In genomic region chr7:99123571-99124033, GRCh38 we compare ENCODE assay signal across 13 cellular contexts. TPM values are rescaled to one million over a fixed set of nuclear protein-coding genes. Genes with fewer than 3 reads are reported as not detected.
A peak's percentile ranks its signal among the peaks of the same experiment; 100 is the strongest.
DNase-seq lines count a peak whose midpoint lies in the region; ATAC-seq, FAIRE-seq and TF ChIP-seq lines count a peak whose summit lies in the region.
"Had no signal": no experiment of that assay in that cellular context is flagged by ENCODE, and none has a peak within 500 bp of the region (broad histone marks: within the 10 kb centered on the region; RNA-seq: fewer than 3 reads in every experiment).

No MANE protein-coding gene starts in this region.

- H3K27ac Mint-ChIP-seq in mesothelial cell of epicardium = no peak overlapping the region
- no peak overlapping the region for H3K27ac Mint-ChIP-seq in natural killer cell treated with Interleukin-12 subunit alpha and Interleukin-12 subunit beta and Interleukin-15 and Interleukin-18, amount 100 ng/mL, for 72 hours

- no peaks in the 10 kb centered on the region for H3K9me3 ChIP-seq in A549
- H3K9me3 ChIP-seq in left lung = no peaks in the 10 kb centered on the region

- WGBS in A549 (ENCODE audit: missing lambda C conversion rate) = 3% methylated on average over 1 of the region's 1 CpG

- no peaks in the 10 kb centered on the region for H3K27me3 ChIP-seq in left lung

- no peak for TF ChIP-seq RAD21 in A549 (conservative IDR thresholded peaks at IDR 0.05 in 1 of 2, IDR thresholded peaks at IDR 0.05 in 1 of 2)

- no peak overlapping the region for H3K4me3 Mint-ChIP-seq in mesothelial cell of epicardium
- H3K4me3 Mint-ChIP-seq in natural killer cell treated with Interleukin-12 subunit alpha and Interleukin-12 subunit beta and Interleukin-15 and Interleukin-18, amount 100 ng/mL, for 72 hours = no peak overlapping the region
- H3K4me3 Mint-ChIP-seq: immature natural killer cell had no signal

- CTCF ChIA-PET in A549 (lab: Yijun Ruan, JAX) = interaction anchor here (0.7 to 1.1 kb wide), 3 partner anchors 12 to 188 kb away, joined by 3 read pairs; no protein-coding TSS in a partner anchor

- peaks cover 0 to 7% of the 10 kb centered on the region in 2 donors for H3K36me3 ChIP-seq in left lung

- intact Hi-C loops in left lung (cut with DNase I) = no loop called here

- H3K9me3 Mint-ChIP-seq in mesothelial cell of epicardium = peaks cover 7% of the 10 kb centered on the region
- no peaks in the 10 kb centered on the region for H3K9me3 Mint-ChIP-seq in natural killer cell treated with Interleukin-12 subunit alpha and Interleukin-12 subunit beta and Interleukin-15 and Interleukin-18, amount 100 ng/mL, for 72 hours
- H3K9me3 Mint-ChIP-seq: immature natural killer cell had no signal

- H3K27ac ChIP-seq in A549 (peak overlapping the region; percentile 41 to 59; a peak in 4 of 6 replicates), left lung (peak overlapping the region; percentile 69 to 82)

- H3K4me2 ChIP-seq in A549 = peak overlapping the region; percentile 60

- H3K4me3 ChIP-seq in A549 = no peak overlapping the region
- H3K4me3 ChIP-seq in cardiac fibroblast (replicated peaks in 1 of 2; ENCODE audit: low read depth in 2 of 2, low read length in 2 of 2) = no peak overlapping the region
- no peak overlapping the region for H3K4me3 ChIP-seq in left lung

- ATAC-seq in A549 (peak; percentile 68 to 72; a peak in 5 of 6 replicates), left lung (peak; percentile 11), HG02588 (IDR thresholded peaks at IDR 0.05; ENCODE audit: unreplicated experiment) (no peak)
- no peak for ATAC-seq in natural killer cell treated with Interleukin-12 subunit alpha and Interleukin-12 subunit beta and Interleukin-15 and Interleukin-18, amount 100 ng/mL, for 72 hours

- H3K36me3 Mint-ChIP-seq in mesothelial cell of epicardium = peaks cover 17% of the 10 kb centered on the region
- H3K36me3 Mint-ChIP-seq in natural killer cell treated with Interleukin-12 subunit alpha and Interleukin-12 subunit beta and Interleukin-15 and Interleukin-18, amount 100 ng/mL, for 72 hours = peaks cover 11% of the 10 kb centered on the region

- TF ChIP-seq EP300 in A549 (IDR thresholded peaks at IDR 0.05) = no peak

- peaks cover 18% of the 10 kb centered on the region for H3K4me1 Mint-ChIP-seq in mesothelial cell of epicardium
- H3K4me1 Mint-ChIP-seq in natural killer cell treated with Interleukin-12 subunit alpha and Interleukin-12 subunit beta and Interleukin-15 and Interleukin-18, amount 100 ng/mL, for 72 hours (ENCODE audit: low read depth in 2 of 2) = peaks cover 32 to 41% of the 10 kb centered on the region in 2 donors

- TF ChIP-seq CTCF in A549 (IDR thresholded peaks at IDR 0.05) (no peak), cardiac fibroblast (IDR thresholded peaks at IDR 0.05; ENCODE audit: low read depth, low read length) (no peak), left lung (IDR thresholded peaks at IDR 0.05) (no peak), mesothelial cell of epicardium (IDR thresholded peaks at IDR 0.05; ENCODE audit: unreplicated experiment) (no peak)

- FAIRE-seq in A549 (lab: Jason Lieb, UNC) = no peak
- FAIRE-seq: urothelium cell line had no signal

- TF ChIP-seq POLR2A in A549 (IDR thresholded peaks at IDR 0.05; ENCODE audit: low read length) = no peak

- no peaks in the 10 kb centered on the region for H3K27me3 Mint-ChIP-seq in mesothelial cell of epicardium (ENCODE audit: low read depth)
- no peaks in the 10 kb centered on the region for H3K27me3 Mint-ChIP-seq in natural killer cell treated with Interleukin-12 subunit alpha and Interleukin-12 subunit beta and Interleukin-15 and Interleukin-18, amount 100 ng/mL, for 72 hours

- DNase-seq in A549 (ENCODE audit: low read depth in 1 of 2, low spot score in 1 of 2) (peak in 1 of 2 experiments; percentile 39), LHCN-M2 (ENCODE audit: low read depth) (peak; percentile 51), cardiac fibroblast (ENCODE audit: low read depth in 2 of 2) (peak; percentile 65 to 77), left lung (no peak), anterior cingulate cortex (lab: John Stamatoyannopoulos, UW) (no peak), mesothelial cell of epicardium (ENCODE audit: low spot score in 2 of 2, unreplicated experiment in 2 of 2) (no peak)
- DNase-seq in natural killer cell treated with Interleukin-12 subunit alpha and Interleukin-12 subunit beta and Interleukin-15 and Interleukin-18, amount 100 ng/mL, for 72 hours (ENCODE audit: low spot score) = no peak
- DNase-seq: effector CD8-positive, alpha-beta T cell; immature natural killer cell; NCI-H1105 treated with DMSO at 0.1 percent for 48 hours; occipital lobe had no signal

- POLR2A ChIA-PET in A549 (lab: Yijun Ruan, JAX) = interaction anchor here (0.9 kb wide), 2 partner anchors 10 to 13 kb away, joined by 3 read pairs; no protein-coding TSS in a partner anchor

- peaks cover 57% of the 10 kb centered on the region for H3K4me1 ChIP-seq in A549
- peaks cover 36 to 91% of the 10 kb centered on the region in 2 donors for H3K4me1 ChIP-seq in left lung

TF ChIP-seq in A549, 52 proteins besides CTCF, POLR2A, EP300 and RAD21:
- no peak for TF ChIP-seq ZSCAN20 (CRISPR knock-in tag; IDR thresholded peaks at IDR 0.05)
- TF ChIP-seq SREBF2 (IDR thresholded peaks at IDR 0.05) = no peak
- TF ChIP-seq TFCP2L1 (CRISPR knock-in tag; IDR thresholded peaks at IDR 0.05) = no peak
- TF ChIP-seq CEBPB (IDR thresholded peaks at IDR 0.05) = peak in 1 of 2 experiments; percentile 9; a peak in 1 of 4 replicates
- no peak; the same call in 2 of the 3 replicates for TF ChIP-seq SMC3 (IDR thresholded peaks at IDR 0.05)
- TF ChIP-seq RFX5 (IDR thresholded peaks at IDR 0.05) = no peak
- no peak for TF ChIP-seq FOSL2 (IDR thresholded peaks at IDR 0.05)
- peak; percentile 32; the same call in 1 of the 2 replicates for TF ChIP-seq FOSL2 (CRISPR knock-in tag; IDR thresholded peaks at IDR 0.05)

RNA-seq across cellular contexts. Expression of gene SMURF1, which starts 20.3 kb away (rescaled TPM):
- polyA plus RNA-seq in A549 (2011; rRNA removed) (21.5 and 22.1 TPM in 2 replicates), A549 (2017; fragmentation: RNase III; extraction: RNeasy Plus Mini Kit Qiagen cat#74134 plus additional on column Dnase treatment) (13.3 to 15.4 TPM (median 13.8 TPM) in 3 replicates)
- polyA plus RNA-seq in A549 (2012; cell fraction: cytosol; rRNA removed) = 8.6 and 10.8 TPM in 2 replicates
- polyA plus RNA-seq in A549 (2012; cell fraction: nucleus; rRNA removed) = 23.9 and 34.3 TPM in 2 replicates
- polyA minus RNA-seq in A549 (2011; rRNA and poly(A)+ RNA removed) = 20.1 and 20.5 TPM in 2 replicates
- total RNA-seq in LHCN-M2 (2014; rRNA removed) (17.4 and 17.5 TPM in 2 replicates), left lung (10 to 100 TPM; 31.5 to 43.4 TPM), mesothelial cell of epicardium (29.7 to 34.4 TPM (median 33.6 TPM) in 3 replicates)
- 11.1 TPM for polyA plus RNA-seq in LHCN-M2 (2012)
- 10 to 100 TPM; 19.9 to 27.1 TPM for total RNA-seq in natural killer cell treated with Interleukin-12 subunit alpha and Interleukin-12 subunit beta and Interleukin-15 and Interleukin-18, amount 100 ng/mL, for 72 hours

Comparison
In these comparisons a context has a peak if more than half of its experiments do, and no peak if none do; other contexts are left out.
1. ATAC-seq: peak in A549 (2 of 2) and left lung (single experiment); none in HG02588 (single experiment) and natural killer cell treated with Interleukin-12 subunit alpha and Interleukin-12 subunit beta and Interleukin-15 and Interleukin-18, amount 100 ng/mL, for 72 hours (0 of 2).
2. DNase-seq: peak in LHCN-M2 (single experiment) and cardiac fibroblast (2 of 2); none in left lung (0 of 2), anterior cingulate cortex (0 of 58), mesothelial cell of epicardium (0 of 2) and natural killer cell treated with Interleukin-12 subunit alpha and Interleukin-12 subunit beta and Interleukin-15 and Interleukin-18, amount 100 ng/mL, for 72 hours (single experiment).